In genomic region chr19:48817585-48818124, GRCh38 we compare ENCODE assay signal across 13 cellular contexts. TPM values are rescaled to one million over a fixed set of nuclear protein-coding genes. Genes with fewer than 3 reads are reported as not detected.
DNase-seq lines count a peak whose midpoint lies in the region; ATAC-seq and TF ChIP-seq lines count a peak whose summit lies in the region.
"Had no signal": no experiment of that assay in that cellular context is flagged by ENCODE, and none has a peak within 500 bp of the region (broad histone marks: within the 10 kb centered on the region; RNA-seq: fewer than 3 reads in every experiment).

No MANE protein-coding gene starts in this region.

- H3K9ac ChIP-seq in KMS-11 = no peak overlapping the region
- H3K9ac ChIP-seq: BLaER1 had no signal

- ATAC-seq in lower lobe of right lung = no peak
- ATAC-seq in stimulated activated effector memory CD8-positive, alpha-beta T cell treated with anti-CD3 and anti-CD28 coated beads, Interleukin-12 subunit alpha, Interleukin-12 subunit beta, amount 100 ng/mL, for 72 hours = no peak
- ATAC-seq: SK-N-SH treated with all-trans-retinoic acid at 6 μM for 48 hours had no signal

- TF ChIP-seq EP300 in tibial nerve (IDR thresholded peaks at IDR 0.05) = no peak

- no peak for TF ChIP-seq CTCF in KMS-11 (conservative IDR thresholded peaks at IDR 0.05; ENCODE audit: low read depth, low read length)
- no peak for TF ChIP-seq CTCF in adrenal gland (IDR thresholded peaks at IDR 0.05)
- TF ChIP-seq CTCF in lower lobe of right lung (IDR thresholded peaks at IDR 0.05) = no peak
- TF ChIP-seq CTCF in tibial nerve (IDR thresholded peaks at IDR 0.05) = no peak

- H2AFZ ChIP-seq in KMS-11 (ENCODE audit: low read depth) = no peak overlapping the region
- H2AFZ ChIP-seq: PC-9 had no signal

- no peaks in the 10 kb centered on the region for H3K9me3 Mint-ChIP-seq in stimulated activated effector memory CD8-positive, alpha-beta T cell treated with anti-CD3 and anti-CD28 coated beads, Interleukin-12 subunit alpha, Interleukin-12 subunit beta, amount 100 ng/mL, for 72 hours

- WGBS in adrenal gland, 4 donors = 79 to 93% (median 81%) methylated on average over 5 of the region's 5 CpGs
- WGBS in tibial nerve, 2 donors = 90 to 91% methylated on average over 5 of the region's 5 CpGs

- peaks cover 11% of the 10 kb centered on the region for H3K4me1 Mint-ChIP-seq in stimulated activated effector memory CD8-positive, alpha-beta T cell treated with anti-CD3 and anti-CD28 coated beads, Interleukin-12 subunit alpha, Interleukin-12 subunit beta, amount 100 ng/mL, for 72 hours

- TF ChIP-seq POLR2A in adrenal gland (IDR thresholded peaks at IDR 0.05) (no peak), tibial nerve (IDR thresholded peaks at IDR 0.05) (no peak)

- H3K4me1 ChIP-seq in KMS-11 (ENCODE audit: low read depth, poor library complexity, severe bottlenecking) (peaks cover 61% of the 10 kb centered on the region), adrenal gland (replicated peaks in 1 of 2) (peaks cover 20 to 28% of the 10 kb centered on the region in 2 donors), lower lobe of right lung (peaks cover 23% of the 10 kb centered on the region), tibial nerve (peaks cover 0 to 31% (median 13%) of the 10 kb centered on the region in 4 donors)

- H3K4me2 ChIP-seq in KMS-11 = no peak overlapping the region
- H3K4me2 ChIP-seq: BLaER1, PC-9 had no signal

- H3K79me2 ChIP-seq in KMS-11 (ENCODE audit: insufficient read depth, low read depth) = no peaks in the 10 kb centered on the region

- H3K4me3 Mint-ChIP-seq in stimulated activated effector memory CD8-positive, alpha-beta T cell treated with anti-CD3 and anti-CD28 coated beads, Interleukin-12 subunit alpha, Interleukin-12 subunit beta, amount 100 ng/mL, for 72 hours = no peak overlapping the region

- no peak overlapping the region for H3K27ac Mint-ChIP-seq in stimulated activated effector memory CD8-positive, alpha-beta T cell treated with anti-CD3 and anti-CD28 coated beads, Interleukin-12 subunit alpha, Interleukin-12 subunit beta, amount 100 ng/mL, for 72 hours

- H3K36me3 Mint-ChIP-seq in stimulated activated effector memory CD8-positive, alpha-beta T cell treated with anti-CD3 and anti-CD28 coated beads, Interleukin-12 subunit alpha, Interleukin-12 subunit beta, amount 100 ng/mL, for 72 hours = peaks cover 1% of the 10 kb centered on the region

- H3K27me3 ChIP-seq in KMS-11 (ENCODE audit: insufficient read depth, low read depth) (no peaks in the 10 kb centered on the region), adrenal gland (no peaks in the 10 kb centered on the region), lower lobe of right lung (ENCODE audit: low read depth) (no peaks in the 10 kb centered on the region), tibial nerve (no peaks in the 10 kb centered on the region)
- H3K27me3 ChIP-seq: BLaER1, MG63 had no signal

- intact Hi-C loops in adrenal gland (cut with DNase I) = no loop called here
- intact Hi-C loops in lower lobe of right lung (cut with DNase I) = no loop called here

- H3K4me3 ChIP-seq in KMS-11 (IDR thresholded peaks at IDR 0.05; ENCODE audit: insufficient read depth, low read depth, low read length) = no peak overlapping the region
- H3K4me3 ChIP-seq in adrenal gland = no peak overlapping the region
- no peak overlapping the region for H3K4me3 ChIP-seq in lower lobe of right lung
- no peak overlapping the region for H3K4me3 ChIP-seq in tibial nerve
- H3K4me3 ChIP-seq: BLaER1, MG63, PC-9 had no signal

- H4K20me1 ChIP-seq in KMS-11 (ENCODE audit: insufficient read depth) = no peaks in the 10 kb centered on the region
- H4K20me1 ChIP-seq: BLaER1 had no signal

- DNase-seq in adrenal gland (no peak), lower lobe of right lung (no peak), tibial nerve (ENCODE audit: low spot score in 2 of 2) (no peak), NCI-H2171 (lab: John Stamatoyannopoulos, UW) (no peak), SHP77 (lab: John Stamatoyannopoulos, UW) (no peak)
- no peak for DNase-seq in stimulated activated effector memory CD8-positive, alpha-beta T cell treated with anti-CD3 and anti-CD28 coated beads, Interleukin-12 subunit alpha, Interleukin-12 subunit beta, amount 100 ng/mL, for 72 hours (ENCODE audit: low spot score in 2 of 2)
- DNase-seq: DMS 273 treated with DMSO at 0.1 percent for 48 hours, H7, MG63, PC-9 had no signal

- no peaks in the 10 kb centered on the region for H3K9me3 ChIP-seq in adrenal gland (replicated peaks in 1 of 3)
- no peaks in the 10 kb centered on the region for H3K9me3 ChIP-seq in lower lobe of right lung
- H3K9me3 ChIP-seq in tibial nerve = no peaks in the 10 kb centered on the region
- H3K9me3 ChIP-seq: MG63 had no signal

- no peaks in the 10 kb centered on the region for H3K36me3 ChIP-seq in KMS-11 (ENCODE audit: insufficient read depth)
- H3K36me3 ChIP-seq in adrenal gland (replicated peaks in 1 of 2) = no peaks in the 10 kb centered on the region
- H3K36me3 ChIP-seq in lower lobe of right lung = no peaks in the 10 kb centered on the region
- H3K36me3 ChIP-seq in tibial nerve = peaks cover 0 to 19% (median 0%) of the 10 kb centered on the region in 3 donors
- H3K36me3 ChIP-seq: MG63 had no signal

- peak overlapping the region; percentile 3; the same call in 1 of the 2 replicates for H3K27ac ChIP-seq in KMS-11
- peak overlapping the region in 4 of 5 donors; percentile 18 to 80 (median 42) for H3K27ac ChIP-seq in adrenal gland
- H3K27ac ChIP-seq in lower lobe of right lung = peak overlapping the region; percentile 80
- H3K27ac ChIP-seq in tibial nerve = peak overlapping the region in 3 of 4 donors; percentile 7 to 86 (median 38)
- H3K27ac ChIP-seq: BLaER1, PC-9 had no signal

RNA-seq across cellular contexts. Expression of gene BCAT2, which starts 6.8 kb away (rescaled TPM):
- total RNA-seq in adrenal gland (100 to 1,000 TPM in 7 of 8 donors, 10 to 100 TPM in 1; 81.9 to 163 (median 117) TPM), lower lobe of right lung (60.7 TPM), tibial nerve (100 to 1,000 TPM in 1 of 4 donors, 10 to 100 TPM in 3; 75.8 to 108 (median 88.3) TPM)
- 100 to 1,000 TPM in 1 of 3 donors, 10 to 100 TPM in 2; 82.9 to 114 (median 87.6) TPM for polyA plus RNA-seq in adrenal gland

RNA-seq across cellular contexts. Expression of gene HSD17B14, which starts 18.6 kb away (rescaled TPM):
- total RNA-seq in adrenal gland (10 to 100 TPM; 33.0 to 63.0 (median 40.6) TPM), lower lobe of right lung (22.7 TPM), tibial nerve (10 to 100 TPM; 20.1 to 34.5 (median 26.3) TPM)
- polyA plus RNA-seq in adrenal gland = 100 to 1,000 TPM in 2 of 3 donors, 1 to 10 TPM in 1; 7.4 to 178 (median 135) TPM

RNA-seq across cellular contexts. Expression of gene PLEKHA4, which starts 50.8 kb away (rescaled TPM):
- 10 to 100 TPM; 17.6 to 65.1 (median 25.4) TPM for total RNA-seq in adrenal gland
- 10 to 100 TPM in 2 of 3 donors, 1 to 10 TPM in 1; 7.1 to 74.6 (median 70.8) TPM for polyA plus RNA-seq in adrenal gland
- 21.2 TPM for total RNA-seq in lower lobe of right lung
- total RNA-seq in tibial nerve = 100 to 1,000 TPM; 211 to 444 (median 282) TPM

RNA-seq across cellular contexts. Expression of gene PPP1R15A, which starts 54.6 kb away (rescaled TPM):
- 10 to 100 TPM; 29.5 to 54.6 (median 41.5) TPM for total RNA-seq in adrenal gland
- polyA plus RNA-seq in adrenal gland = 100 to 1,000 TPM in 1 of 3 donors, 10 to 100 TPM in 2; 49.2 to 174 (median 73.3) TPM
- 80.4 TPM for total RNA-seq in lower lobe of right lung
- total RNA-seq in tibial nerve = 100 to 1,000 TPM in 2 of 4 donors, 10 to 100 TPM in 2; 81.0 to 171 (median 101) TPM

Comparison
In these comparisons a context has a peak if more than half of its experiments do, and no peak if none do; other contexts are left out.
1. H3K27ac ChIP-seq: peak in every context shown above with its lines; median percentile 80 in lower lobe of right lung; 42 in adrenal gland; 38 in tibial nerve; 3 in KMS-11.